ENCODE assay signal across 1 cellular context in genomic region chr17:81173761-81174160, GRCh38.
TF ChIP-seq lines count a peak whose summit lies in the region.

No MANE protein-coding gene starts in this region.

TF ChIP-seq in HepG2, 621 proteins besides CTCF, POLR2A, EP300 and RAD21:
- no peak for TF ChIP-seq PHF21A (CRISPR knock-in tag; IDR thresholded peaks at IDR 0.05)
- TF ChIP-seq HOXD1 (CRISPR knock-in tag; IDR thresholded peaks at IDR 0.05), result no peak
- TF ChIP-seq DZIP1 (CRISPR knock-in tag; IDR thresholded peaks at IDR 0.05), result no peak
- no peak for TF ChIP-seq ZNF850 (CRISPR knock-in tag; conservative IDR thresholded peaks at IDR 0.05)
- no peak for TF ChIP-seq ZNF776 (CRISPR knock-in tag; IDR thresholded peaks at IDR 0.05)
- TF ChIP-seq ZMYM2 (CRISPR knock-in tag; IDR thresholded peaks at IDR 0.05), result no peak
- TF ChIP-seq SMC3 (IDR thresholded peaks at IDR 0.05; ENCODE audit: low read length), result no peak
- no peak for TF ChIP-seq PRDM10 (CRISPR knock-in tag; IDR thresholded peaks at IDR 0.05; ENCODE audit: low read depth)
- TF ChIP-seq NFIB (CRISPR knock-in tag; IDR thresholded peaks at IDR 0.05; ENCODE audit: borderline replicate concordance), result no peak
- TF ChIP-seq BCL3 (CRISPR knock-in tag; IDR thresholded peaks at IDR 0.05), result no peak
- TF ChIP-seq FOXA1 (IDR thresholded peaks at IDR 0.05), result no peak
- no peak for TF ChIP-seq FOXA1 (CRISPR knock-in tag; IDR thresholded peaks at IDR 0.05)
- no peak for TF ChIP-seq HIC2 (CRISPR knock-in tag; IDR thresholded peaks at IDR 0.05; ENCODE audit: low read depth)
- TF ChIP-seq ZFP1 (CRISPR knock-in tag; IDR thresholded peaks at IDR 0.05), result no peak
- TF ChIP-seq ZNF713 (CRISPR knock-in tag; IDR thresholded peaks at IDR 0.05), result no peak
